In the genomic region with DNA sequence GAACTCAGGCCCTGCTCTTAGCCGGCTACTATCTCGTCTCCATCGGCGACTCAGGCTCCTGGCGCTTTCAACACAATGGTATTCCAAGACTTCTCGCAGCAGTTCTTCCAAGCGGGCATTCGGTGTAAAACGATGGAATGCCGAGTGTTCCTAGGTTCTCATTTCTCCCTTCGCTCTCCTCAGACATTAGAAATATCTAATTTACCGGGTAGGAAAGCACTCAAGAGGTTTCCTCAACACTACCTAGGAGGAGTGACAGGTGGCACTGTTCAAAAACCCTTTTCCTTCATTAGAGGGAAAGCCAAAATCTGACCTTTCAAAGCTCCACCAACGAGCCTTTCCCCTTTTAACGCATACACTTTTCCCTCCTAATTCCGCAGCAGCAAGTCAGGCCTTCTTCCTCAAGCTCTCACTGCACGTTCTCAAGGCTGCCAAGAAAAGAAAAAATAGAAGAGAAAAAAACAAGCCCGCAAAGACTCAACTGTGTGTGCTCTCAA, we compare ENCODE assay signal across 1 cellular context.
TF ChIP-seq lines count a peak whose summit lies in the region.

No MANE protein-coding gene starts in this region.

TF ChIP-seq in K562, 482 proteins besides CTCF, POLR2A, EP300 and RAD21 (continues in another document):
- TF ChIP-seq, protein P1, sequence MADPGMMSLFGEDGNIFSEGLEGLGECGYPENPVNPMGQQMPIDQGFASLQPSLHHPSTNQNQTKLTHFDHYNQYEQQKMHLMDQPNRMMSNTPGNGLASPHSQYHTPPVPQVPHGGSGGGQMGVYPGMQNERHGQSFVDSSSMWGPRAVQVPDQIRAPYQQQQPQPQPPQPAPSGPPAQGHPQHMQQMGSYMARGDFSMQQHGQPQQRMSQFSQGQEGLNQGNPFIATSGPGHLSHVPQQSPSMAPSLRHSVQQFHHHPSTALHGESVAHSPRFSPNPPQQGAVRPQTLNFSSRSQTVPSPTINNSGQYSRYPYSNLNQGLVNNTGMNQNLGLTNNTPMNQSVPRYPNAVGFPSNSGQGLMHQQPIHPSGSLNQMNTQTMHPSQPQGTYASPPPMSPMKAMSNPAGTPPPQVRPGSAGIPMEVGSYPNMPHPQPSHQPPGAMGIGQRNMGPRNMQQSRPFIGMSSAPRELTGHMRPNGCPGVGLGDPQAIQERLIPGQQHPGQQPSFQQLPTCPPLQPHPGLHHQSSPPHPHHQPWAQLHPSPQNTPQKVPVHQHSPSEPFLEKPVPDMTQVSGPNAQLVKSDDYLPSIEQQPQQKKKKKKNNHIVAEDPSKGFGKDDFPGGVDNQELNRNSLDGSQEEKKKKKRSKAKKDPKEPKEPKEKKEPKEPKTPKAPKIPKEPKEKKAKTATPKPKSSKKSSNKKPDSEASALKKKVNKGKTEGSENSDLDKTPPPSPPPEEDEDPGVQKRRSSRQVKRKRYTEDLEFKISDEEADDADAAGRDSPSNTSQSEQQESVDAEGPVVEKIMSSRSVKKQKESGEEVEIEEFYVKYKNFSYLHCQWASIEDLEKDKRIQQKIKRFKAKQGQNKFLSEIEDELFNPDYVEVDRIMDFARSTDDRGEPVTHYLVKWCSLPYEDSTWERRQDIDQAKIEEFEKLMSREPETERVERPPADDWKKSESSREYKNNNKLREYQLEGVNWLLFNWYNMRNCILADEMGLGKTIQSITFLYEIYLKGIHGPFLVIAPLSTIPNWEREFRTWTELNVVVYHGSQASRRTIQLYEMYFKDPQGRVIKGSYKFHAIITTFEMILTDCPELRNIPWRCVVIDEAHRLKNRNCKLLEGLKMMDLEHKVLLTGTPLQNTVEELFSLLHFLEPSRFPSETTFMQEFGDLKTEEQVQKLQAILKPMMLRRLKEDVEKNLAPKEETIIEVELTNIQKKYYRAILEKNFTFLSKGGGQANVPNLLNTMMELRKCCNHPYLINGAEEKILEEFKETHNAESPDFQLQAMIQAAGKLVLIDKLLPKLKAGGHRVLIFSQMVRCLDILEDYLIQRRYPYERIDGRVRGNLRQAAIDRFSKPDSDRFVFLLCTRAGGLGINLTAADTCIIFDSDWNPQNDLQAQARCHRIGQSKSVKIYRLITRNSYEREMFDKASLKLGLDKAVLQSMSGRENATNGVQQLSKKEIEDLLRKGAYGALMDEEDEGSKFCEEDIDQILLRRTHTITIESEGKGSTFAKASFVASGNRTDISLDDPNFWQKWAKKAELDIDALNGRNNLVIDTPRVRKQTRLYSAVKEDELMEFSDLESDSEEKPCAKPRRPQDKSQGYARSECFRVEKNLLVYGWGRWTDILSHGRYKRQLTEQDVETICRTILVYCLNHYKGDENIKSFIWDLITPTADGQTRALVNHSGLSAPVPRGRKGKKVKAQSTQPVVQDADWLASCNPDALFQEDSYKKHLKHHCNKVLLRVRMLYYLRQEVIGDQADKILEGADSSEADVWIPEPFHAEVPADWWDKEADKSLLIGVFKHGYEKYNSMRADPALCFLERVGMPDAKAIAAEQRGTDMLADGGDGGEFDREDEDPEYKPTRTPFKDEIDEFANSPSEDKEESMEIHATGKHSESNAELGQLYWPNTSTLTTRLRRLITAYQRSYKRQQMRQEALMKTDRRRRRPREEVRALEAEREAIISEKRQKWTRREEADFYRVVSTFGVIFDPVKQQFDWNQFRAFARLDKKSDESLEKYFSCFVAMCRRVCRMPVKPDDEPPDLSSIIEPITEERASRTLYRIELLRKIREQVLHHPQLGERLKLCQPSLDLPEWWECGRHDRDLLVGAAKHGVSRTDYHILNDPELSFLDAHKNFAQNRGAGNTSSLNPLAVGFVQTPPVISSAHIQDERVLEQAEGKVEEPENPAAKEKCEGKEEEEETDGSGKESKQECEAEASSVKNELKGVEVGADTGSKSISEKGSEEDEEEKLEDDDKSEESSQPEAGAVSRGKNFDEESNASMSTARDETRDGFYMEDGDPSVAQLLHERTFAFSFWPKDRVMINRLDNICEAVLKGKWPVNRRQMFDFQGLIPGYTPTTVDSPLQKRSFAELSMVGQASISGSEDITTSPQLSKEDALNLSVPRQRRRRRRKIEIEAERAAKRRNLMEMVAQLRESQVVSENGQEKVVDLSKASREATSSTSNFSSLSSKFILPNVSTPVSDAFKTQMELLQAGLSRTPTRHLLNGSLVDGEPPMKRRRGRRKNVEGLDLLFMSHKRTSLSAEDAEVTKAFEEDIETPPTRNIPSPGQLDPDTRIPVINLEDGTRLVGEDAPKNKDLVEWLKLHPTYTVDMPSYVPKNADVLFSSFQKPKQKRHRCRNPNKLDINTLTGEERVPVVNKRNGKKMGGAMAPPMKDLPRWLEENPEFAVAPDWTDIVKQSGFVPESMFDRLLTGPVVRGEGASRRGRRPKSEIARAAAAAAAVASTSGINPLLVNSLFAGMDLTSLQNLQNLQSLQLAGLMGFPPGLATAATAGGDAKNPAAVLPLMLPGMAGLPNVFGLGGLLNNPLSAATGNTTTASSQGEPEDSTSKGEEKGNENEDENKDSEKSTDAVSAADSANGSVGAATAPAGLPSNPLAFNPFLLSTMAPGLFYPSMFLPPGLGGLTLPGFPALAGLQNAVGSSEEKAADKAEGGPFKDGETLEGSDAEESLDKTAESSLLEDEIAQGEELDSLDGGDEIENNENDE (IDR thresholded peaks at IDR 0.05; ENCODE audit: low read depth, low read length): no peak
- TF ChIP-seq, protein P2, sequence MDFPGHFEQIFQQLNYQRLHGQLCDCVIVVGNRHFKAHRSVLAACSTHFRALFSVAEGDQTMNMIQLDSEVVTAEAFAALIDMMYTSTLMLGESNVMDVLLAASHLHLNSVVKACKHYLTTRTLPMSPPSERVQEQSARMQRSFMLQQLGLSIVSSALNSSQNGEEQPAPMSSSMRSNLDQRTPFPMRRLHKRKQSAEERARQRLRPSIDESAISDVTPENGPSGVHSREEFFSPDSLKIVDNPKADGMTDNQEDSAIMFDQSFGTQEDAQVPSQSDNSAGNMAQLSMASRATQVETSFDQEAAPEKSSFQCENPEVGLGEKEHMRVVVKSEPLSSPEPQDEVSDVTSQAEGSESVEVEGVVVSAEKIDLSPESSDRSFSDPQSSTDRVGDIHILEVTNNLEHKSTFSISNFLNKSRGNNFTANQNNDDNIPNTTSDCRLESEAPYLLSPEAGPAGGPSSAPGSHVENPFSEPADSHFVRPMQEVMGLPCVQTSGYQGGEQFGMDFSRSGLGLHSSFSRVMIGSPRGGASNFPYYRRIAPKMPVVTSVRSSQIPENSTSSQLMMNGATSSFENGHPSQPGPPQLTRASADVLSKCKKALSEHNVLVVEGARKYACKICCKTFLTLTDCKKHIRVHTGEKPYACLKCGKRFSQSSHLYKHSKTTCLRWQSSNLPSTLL (IDR thresholded peaks at IDR 0.05): no peak
- no peak for TF ChIP-seq ZNF184 (CRISPR knock-in tag; IDR thresholded peaks at IDR 0.05)
- peak; percentile 14; the same call in 1 of the 2 replicates for TF ChIP-seq GATA2 (CRISPR knock-in tag; IDR thresholded peaks at IDR 0.05)
- TF ChIP-seq, protein P3, sequence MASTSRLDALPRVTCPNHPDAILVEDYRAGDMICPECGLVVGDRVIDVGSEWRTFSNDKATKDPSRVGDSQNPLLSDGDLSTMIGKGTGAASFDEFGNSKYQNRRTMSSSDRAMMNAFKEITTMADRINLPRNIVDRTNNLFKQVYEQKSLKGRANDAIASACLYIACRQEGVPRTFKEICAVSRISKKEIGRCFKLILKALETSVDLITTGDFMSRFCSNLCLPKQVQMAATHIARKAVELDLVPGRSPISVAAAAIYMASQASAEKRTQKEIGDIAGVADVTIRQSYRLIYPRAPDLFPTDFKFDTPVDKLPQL (IDR thresholded peaks at IDR 0.05; ENCODE audit: extremely low read depth, insufficient read length): no peak
- no peak for TF ChIP-seq RBFOX2 (IDR thresholded peaks at IDR 0.05; ENCODE audit: low read depth, low read length)
- peak; percentile 13; the same call in 1 of the 2 replicates for TF ChIP-seq SMC3 (conservative IDR thresholded peaks at IDR 0.05; ENCODE audit: insufficient read depth, low read depth, low read length)
- TF ChIP-seq ARNT (IDR thresholded peaks at IDR 0.05): peak in 1 of 2 experiments; percentile 26; a peak in 1 of 4 replicates
- no peak for TF ChIP-seq GABPA (tag; conservative IDR thresholded peaks at IDR 0.05; ENCODE audit: low read depth)
- TF ChIP-seq, protein P4, sequence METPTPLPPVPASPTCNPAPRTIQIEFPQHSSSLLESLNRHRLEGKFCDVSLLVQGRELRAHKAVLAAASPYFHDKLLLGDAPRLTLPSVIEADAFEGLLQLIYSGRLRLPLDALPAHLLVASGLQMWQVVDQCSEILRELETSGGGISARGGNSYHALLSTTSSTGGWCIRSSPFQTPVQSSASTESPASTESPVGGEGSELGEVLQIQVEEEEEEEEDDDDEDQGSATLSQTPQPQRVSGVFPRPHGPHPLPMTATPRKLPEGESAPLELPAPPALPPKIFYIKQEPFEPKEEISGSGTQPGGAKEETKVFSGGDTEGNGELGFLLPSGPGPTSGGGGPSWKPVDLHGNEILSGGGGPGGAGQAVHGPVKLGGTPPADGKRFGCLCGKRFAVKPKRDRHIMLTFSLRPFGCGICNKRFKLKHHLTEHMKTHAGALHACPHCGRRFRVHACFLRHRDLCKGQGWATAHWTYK (CRISPR knock-in tag; IDR thresholded peaks at IDR 0.05): no peak
- no peak for TF ChIP-seq LARP7 (IDR thresholded peaks at IDR 0.05)
- TF ChIP-seq HSF4 (CRISPR knock-in tag; IDR thresholded peaks at IDR 0.05; ENCODE audit: borderline replicate concordance): no peak
- no peak for TF ChIP-seq ZNF384 (IDR thresholded peaks at IDR 0.05; ENCODE audit: low read depth, low read length)
- TF ChIP-seq, protein P5, sequence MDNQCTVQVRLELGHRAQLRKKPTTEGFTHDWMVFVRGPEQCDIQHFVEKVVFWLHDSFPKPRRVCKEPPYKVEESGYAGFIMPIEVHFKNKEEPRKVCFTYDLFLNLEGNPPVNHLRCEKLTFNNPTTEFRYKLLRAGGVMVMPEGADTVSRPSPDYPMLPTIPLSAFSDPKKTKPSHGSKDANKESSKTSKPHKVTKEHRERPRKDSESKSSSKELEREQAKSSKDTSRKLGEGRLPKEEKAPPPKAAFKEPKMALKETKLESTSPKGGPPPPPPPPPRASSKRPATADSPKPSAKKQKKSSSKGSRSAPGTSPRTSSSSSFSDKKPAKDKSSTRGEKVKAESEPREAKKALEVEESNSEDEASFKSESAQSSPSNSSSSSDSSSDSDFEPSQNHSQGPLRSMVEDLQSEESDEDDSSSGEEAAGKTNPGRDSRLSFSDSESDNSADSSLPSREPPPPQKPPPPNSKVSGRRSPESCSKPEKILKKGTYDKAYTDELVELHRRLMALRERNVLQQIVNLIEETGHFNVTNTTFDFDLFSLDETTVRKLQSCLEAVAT (IDR thresholded peaks at IDR 0.05): 0 out of 4 replicates have a peak, but pooled peaks of 1 of the 2 experiments have one; percentile 43
- no peak for TF ChIP-seq RBM17 (IDR thresholded peaks at IDR 0.05; ENCODE audit: borderline replicate concordance, low read depth, low read length)
- no peak for TF ChIP-seq PCBP1 (IDR thresholded peaks at IDR 0.05; ENCODE audit: low read depth, low read length, poor library complexity, severe bottlenecking)
- peak; percentile 14; the same call in 1 of the 2 replicates for TF ChIP-seq ZFX (CRISPR knock-in tag; IDR thresholded peaks at IDR 0.05)
- no peak for TF ChIP-seq HLTF (IDR thresholded peaks at IDR 0.05)
- 0 out of 2 replicates have a peak, but pooled peaks have one; percentile 5 for TF ChIP-seq ARID2 (IDR thresholded peaks at IDR 0.05)
- TF ChIP-seq ZNF707 (CRISPR knock-in tag; conservative IDR thresholded peaks at IDR 0.05): no peak
- no peak for TF ChIP-seq ZNF766 (CRISPR knock-in tag; conservative IDR thresholded peaks at IDR 0.05)
- TF ChIP-seq FOXK2 (conservative IDR thresholded peaks at IDR 0.05 in 1 of 2, IDR thresholded peaks at IDR 0.05 in 1 of 2; ENCODE audit: low read depth in 2 of 2): 0 out of 4 replicates have a peak, but pooled peaks of 1 of the 2 experiments have one; percentile 2
- TF ChIP-seq LEF1 (IDR thresholded peaks at IDR 0.05): 0 out of 2 replicates have a peak, but pooled peaks have one; percentile 23
- no peak for TF ChIP-seq GABPB2 (CRISPR knock-in tag; conservative IDR thresholded peaks at IDR 0.05)
- TF ChIP-seq, protein P6, sequence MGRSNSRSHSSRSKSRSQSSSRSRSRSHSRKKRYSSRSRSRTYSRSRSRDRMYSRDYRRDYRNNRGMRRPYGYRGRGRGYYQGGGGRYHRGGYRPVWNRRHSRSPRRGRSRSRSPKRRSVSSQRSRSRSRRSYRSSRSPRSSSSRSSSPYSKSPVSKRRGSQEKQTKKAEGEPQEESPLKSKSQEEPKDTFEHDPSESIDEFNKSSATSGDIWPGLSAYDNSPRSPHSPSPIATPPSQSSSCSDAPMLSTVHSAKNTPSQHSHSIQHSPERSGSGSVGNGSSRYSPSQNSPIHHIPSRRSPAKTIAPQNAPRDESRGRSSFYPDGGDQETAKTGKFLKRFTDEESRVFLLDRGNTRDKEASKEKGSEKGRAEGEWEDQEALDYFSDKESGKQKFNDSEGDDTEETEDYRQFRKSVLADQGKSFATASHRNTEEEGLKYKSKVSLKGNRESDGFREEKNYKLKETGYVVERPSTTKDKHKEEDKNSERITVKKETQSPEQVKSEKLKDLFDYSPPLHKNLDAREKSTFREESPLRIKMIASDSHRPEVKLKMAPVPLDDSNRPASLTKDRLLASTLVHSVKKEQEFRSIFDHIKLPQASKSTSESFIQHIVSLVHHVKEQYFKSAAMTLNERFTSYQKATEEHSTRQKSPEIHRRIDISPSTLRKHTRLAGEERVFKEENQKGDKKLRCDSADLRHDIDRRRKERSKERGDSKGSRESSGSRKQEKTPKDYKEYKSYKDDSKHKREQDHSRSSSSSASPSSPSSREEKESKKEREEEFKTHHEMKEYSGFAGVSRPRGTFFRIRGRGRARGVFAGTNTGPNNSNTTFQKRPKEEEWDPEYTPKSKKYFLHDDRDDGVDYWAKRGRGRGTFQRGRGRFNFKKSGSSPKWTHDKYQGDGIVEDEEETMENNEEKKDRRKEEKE (IDR thresholded peaks at IDR 0.05; ENCODE audit: borderline replicate concordance in 1 of 2, control insufficient read depth in 1 of 2, low read depth in 2 of 2, low read length in 1 of 2): no peak
- TF ChIP-seq NCOA4 (IDR thresholded peaks at IDR 0.05; ENCODE audit: partially characterized antibody): no peak
- TF ChIP-seq, protein P7, sequence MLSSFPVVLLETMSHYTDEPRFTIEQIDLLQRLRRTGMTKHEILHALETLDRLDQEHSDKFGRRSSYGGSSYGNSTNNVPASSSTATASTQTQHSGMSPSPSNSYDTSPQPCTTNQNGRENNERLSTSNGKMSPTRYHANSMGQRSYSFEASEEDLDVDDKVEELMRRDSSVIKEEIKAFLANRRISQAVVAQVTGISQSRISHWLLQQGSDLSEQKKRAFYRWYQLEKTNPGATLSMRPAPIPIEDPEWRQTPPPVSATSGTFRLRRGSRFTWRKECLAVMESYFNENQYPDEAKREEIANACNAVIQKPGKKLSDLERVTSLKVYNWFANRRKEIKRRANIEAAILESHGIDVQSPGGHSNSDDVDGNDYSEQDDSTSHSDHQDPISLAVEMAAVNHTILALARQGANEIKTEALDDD (IDR thresholded peaks at IDR 0.05): no peak
- no peak for TF ChIP-seq FOS (IDR thresholded peaks at IDR 0.05; ENCODE audit: extremely low read depth, insufficient read length)
- TF ChIP-seq ZNF3 (CRISPR knock-in tag; IDR thresholded peaks at IDR 0.05): no peak
- no peak for TF ChIP-seq SMAD2 (IDR thresholded peaks at IDR 0.05; ENCODE audit: low read depth, low read length)
- TF ChIP-seq SREBF1 (IDR thresholded peaks at IDR 0.05; ENCODE audit: borderline replicate concordance, low read depth, low read length): no peak
- no peak for TF ChIP-seq NFIX (CRISPR knock-in tag; IDR thresholded peaks at IDR 0.05; ENCODE audit: low read depth)
- TF ChIP-seq, protein P8, sequence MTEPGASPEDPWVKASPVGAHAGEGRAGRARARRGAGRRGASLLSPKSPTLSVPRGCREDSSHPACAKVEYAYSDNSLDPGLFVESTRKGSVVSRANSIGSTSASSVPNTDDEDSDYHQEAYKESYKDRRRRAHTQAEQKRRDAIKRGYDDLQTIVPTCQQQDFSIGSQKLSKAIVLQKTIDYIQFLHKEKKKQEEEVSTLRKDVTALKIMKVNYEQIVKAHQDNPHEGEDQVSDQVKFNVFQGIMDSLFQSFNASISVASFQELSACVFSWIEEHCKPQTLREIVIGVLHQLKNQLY (CRISPR knock-in tag; conservative IDR thresholded peaks at IDR 0.05): no peak
- no peak for TF ChIP-seq KAT8 (IDR thresholded peaks at IDR 0.05; ENCODE audit: low read depth)
- 0 out of 3 replicates have a peak, but pooled peaks of 1 of the 2 experiments have one; percentile 3 for TF ChIP-seq CBX3 (IDR thresholded peaks at IDR 0.05; ENCODE audit: borderline replicate concordance in 1 of 2, low read length in 2 of 2)
